ENCODE assay signal across 1 cellular context in the genomic region with DNA sequence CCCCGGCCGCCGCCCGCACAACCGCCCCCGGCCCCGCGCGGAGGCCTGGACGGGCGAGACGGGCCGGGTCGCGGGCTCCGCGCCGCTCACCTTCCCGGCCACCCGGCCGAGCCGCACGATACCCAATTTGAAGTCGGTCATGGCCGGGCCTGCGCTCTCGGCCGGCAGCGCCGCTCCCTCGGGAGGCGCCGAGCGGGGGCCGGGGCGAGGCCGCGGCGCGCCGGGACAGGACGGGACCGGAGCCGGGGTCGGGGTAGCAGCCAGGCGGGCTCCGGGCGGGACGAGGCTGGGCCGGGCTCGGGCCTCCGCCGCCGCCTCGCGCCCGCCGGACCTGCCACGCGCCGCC.
TF ChIP-seq lines count a peak whose summit lies in the region.

No MANE protein-coding gene starts in this region.

TF ChIP-seq in K562, 482 proteins besides CTCF, POLR2A, EP300 and RAD21 (continued from another document):
- TF ChIP-seq, protein P1, sequence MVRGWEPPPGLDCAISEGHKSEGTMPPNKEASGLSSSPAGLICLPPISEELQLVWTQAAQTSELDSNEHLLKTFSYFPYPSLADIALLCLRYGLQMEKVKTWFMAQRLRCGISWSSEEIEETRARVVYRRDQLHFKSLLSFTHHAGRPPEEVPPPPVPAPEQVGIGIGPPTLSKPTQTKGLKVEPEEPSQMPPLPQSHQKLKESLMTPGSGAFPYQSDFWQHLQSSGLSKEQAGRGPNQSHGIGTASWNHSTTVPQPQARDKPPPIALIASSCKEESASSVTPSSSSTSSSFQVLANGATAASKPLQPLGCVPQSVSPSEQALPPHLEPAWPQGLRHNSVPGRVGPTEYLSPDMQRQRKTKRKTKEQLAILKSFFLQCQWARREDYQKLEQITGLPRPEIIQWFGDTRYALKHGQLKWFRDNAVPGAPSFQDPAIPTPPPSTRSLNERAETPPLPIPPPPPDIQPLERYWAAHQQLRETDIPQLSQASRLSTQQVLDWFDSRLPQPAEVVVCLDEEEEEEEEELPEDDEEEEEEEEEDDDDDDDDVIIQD (CRISPR knock-in tag; IDR thresholded peaks at IDR 0.05), result no peak
- TF ChIP-seq ELF2 (CRISPR knock-in tag; IDR thresholded peaks at IDR 0.05), result no peak
- TF ChIP-seq HSF4 (CRISPR knock-in tag; IDR thresholded peaks at IDR 0.05; ENCODE audit: borderline replicate concordance), result no peak
- TF ChIP-seq CTBP1 (IDR thresholded peaks at IDR 0.05; ENCODE audit: borderline replicate concordance), result no peak
- TF ChIP-seq MCM3 (IDR thresholded peaks at IDR 0.05), result no peak
- TF ChIP-seq BMI1 (IDR thresholded peaks at IDR 0.05; ENCODE audit: low read length), result no peak
- no peak for TF ChIP-seq HCFC1 (IDR thresholded peaks at IDR 0.05; ENCODE audit: low read depth, low read length)
- TF ChIP-seq, protein P2, sequence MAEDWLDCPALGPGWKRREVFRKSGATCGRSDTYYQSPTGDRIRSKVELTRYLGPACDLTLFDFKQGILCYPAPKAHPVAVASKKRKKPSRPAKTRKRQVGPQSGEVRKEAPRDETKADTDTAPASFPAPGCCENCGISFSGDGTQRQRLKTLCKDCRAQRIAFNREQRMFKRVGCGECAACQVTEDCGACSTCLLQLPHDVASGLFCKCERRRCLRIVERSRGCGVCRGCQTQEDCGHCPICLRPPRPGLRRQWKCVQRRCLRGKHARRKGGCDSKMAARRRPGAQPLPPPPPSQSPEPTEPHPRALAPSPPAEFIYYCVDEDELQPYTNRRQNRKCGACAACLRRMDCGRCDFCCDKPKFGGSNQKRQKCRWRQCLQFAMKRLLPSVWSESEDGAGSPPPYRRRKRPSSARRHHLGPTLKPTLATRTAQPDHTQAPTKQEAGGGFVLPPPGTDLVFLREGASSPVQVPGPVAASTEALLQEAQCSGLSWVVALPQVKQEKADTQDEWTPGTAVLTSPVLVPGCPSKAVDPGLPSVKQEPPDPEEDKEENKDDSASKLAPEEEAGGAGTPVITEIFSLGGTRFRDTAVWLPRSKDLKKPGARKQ (CRISPR knock-in tag; IDR thresholded peaks at IDR 0.05), result no peak
- TF ChIP-seq ZBTB7A (IDR thresholded peaks at IDR 0.05; ENCODE audit: borderline replicate concordance, control insufficient read depth, low read depth, low read length), result no peak
- TF ChIP-seq SMAD2 (IDR thresholded peaks at IDR 0.05; ENCODE audit: low read depth, low read length), result no peak
- TF ChIP-seq KLF10 (CRISPR knock-in tag; IDR thresholded peaks at IDR 0.05), result no peak
- TF ChIP-seq, protein P3, sequence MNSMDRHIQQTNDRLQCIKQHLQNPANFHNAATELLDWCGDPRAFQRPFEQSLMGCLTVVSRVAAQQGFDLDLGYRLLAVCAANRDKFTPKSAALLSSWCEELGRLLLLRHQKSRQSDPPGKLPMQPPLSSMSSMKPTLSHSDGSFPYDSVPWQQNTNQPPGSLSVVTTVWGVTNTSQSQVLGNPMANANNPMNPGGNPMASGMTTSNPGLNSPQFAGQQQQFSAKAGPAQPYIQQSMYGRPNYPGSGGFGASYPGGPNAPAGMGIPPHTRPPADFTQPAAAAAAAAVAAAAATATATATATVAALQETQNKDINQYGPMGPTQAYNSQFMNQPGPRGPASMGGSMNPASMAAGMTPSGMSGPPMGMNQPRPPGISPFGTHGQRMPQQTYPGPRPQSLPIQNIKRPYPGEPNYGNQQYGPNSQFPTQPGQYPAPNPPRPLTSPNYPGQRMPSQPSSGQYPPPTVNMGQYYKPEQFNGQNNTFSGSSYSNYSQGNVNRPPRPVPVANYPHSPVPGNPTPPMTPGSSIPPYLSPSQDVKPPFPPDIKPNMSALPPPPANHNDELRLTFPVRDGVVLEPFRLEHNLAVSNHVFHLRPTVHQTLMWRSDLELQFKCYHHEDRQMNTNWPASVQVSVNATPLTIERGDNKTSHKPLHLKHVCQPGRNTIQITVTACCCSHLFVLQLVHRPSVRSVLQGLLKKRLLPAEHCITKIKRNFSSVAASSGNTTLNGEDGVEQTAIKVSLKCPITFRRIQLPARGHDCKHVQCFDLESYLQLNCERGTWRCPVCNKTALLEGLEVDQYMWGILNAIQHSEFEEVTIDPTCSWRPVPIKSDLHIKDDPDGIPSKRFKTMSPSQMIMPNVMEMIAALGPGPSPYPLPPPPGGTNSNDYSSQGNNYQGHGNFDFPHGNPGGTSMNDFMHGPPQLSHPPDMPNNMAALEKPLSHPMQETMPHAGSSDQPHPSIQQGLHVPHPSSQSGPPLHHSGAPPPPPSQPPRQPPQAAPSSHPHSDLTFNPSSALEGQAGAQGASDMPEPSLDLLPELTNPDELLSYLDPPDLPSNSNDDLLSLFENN (IDR thresholded peaks at IDR 0.05; ENCODE audit: low read depth in 2 of 2, low read length in 2 of 2), result no peak
- TF ChIP-seq CEBPZ (IDR thresholded peaks at IDR 0.05; ENCODE audit: borderline replicate concordance, low read depth, low read length), result no peak
- peak; percentile 78 for TF ChIP-seq RBBP5 (IDR thresholded peaks at IDR 0.05; ENCODE audit: borderline replicate concordance, insufficient read depth, low read length, poor library complexity, severe bottlenecking)
- TF ChIP-seq GTF2B (IDR thresholded peaks at IDR 0.05; ENCODE audit: extremely low read depth, insufficient read length), result no peak
- no peak for TF ChIP-seq CBX5 (IDR thresholded peaks at IDR 0.05; ENCODE audit: borderline replicate concordance, low read depth)
- TF ChIP-seq NR3C1 (CRISPR knock-in tag; IDR thresholded peaks at IDR 0.05), result no peak
- peak; percentile 2; the same call in 1 of the 2 replicates for TF ChIP-seq RB1 (IDR thresholded peaks at IDR 0.05; ENCODE audit: low read depth)
